ENCODE assay signal across 8 cellular contexts in genomic region chr20:34515484-34516037, GRCh38. TPM values are rescaled to one million over a fixed set of nuclear protein-coding genes. Genes with fewer than 3 reads are reported as not detected.
A peak's percentile ranks its signal among the peaks of the same experiment; 100 is the strongest.
DNase-seq lines count a peak whose midpoint lies in the region; ATAC-seq lines count a peak whose summit lies in the region.

No MANE protein-coding gene starts in this region.

- no peaks in the 10 kb centered on the region for H3K27me3 ChIP-seq in ACC112 (ENCODE audit: insufficient read depth, low read length)

- H3K27ac ChIP-seq in ACC112 (ENCODE audit: low read depth, low read length), result peak overlapping the region; percentile 83

- peak; percentile 83 for DNase-seq in NCI-H2227 treated with DMSO at 0.1 percent for 48 hours (lab: John Stamatoyannopoulos, UW)
- DNase-seq in activated CD4-positive, alpha-beta T cell treated with anti-CD3 and anti-CD28 coated beads, Interleukin-2, amount 50 U/mL, for 4 hours, result peak; percentile 60 to 62
- peak; percentile 65 for DNase-seq in effector CD4-positive, alpha-beta T cell
- peak; percentile 58 for DNase-seq in mucosa of gallbladder (ENCODE audit: low spot score)
- peak; percentile 40 for DNase-seq in stimulated activated CD8-positive, alpha-beta memory T cell treated with anti-CD3 and anti-CD28 coated beads, Interleukin-7, amount 100 ng/mL, for 24 hours (ENCODE audit: low read depth)

- H3K79me2 ChIP-seq in ACC112 (ENCODE audit: control insufficient read depth, insufficient read depth, low read length, unreplicated experiment), result peaks cover 27% of the 10 kb centered on the region

- H3K4me1 ChIP-seq in ACC112 (ENCODE audit: control insufficient read depth, insufficient read depth, low read length, unreplicated experiment), result peaks cover 7% of the 10 kb centered on the region

- H2AFZ ChIP-seq in ACC112 (ENCODE audit: low read length, unreplicated experiment), result peak overlapping the region; percentile 24

- 0 out of 2 replicates have a peak, but pooled peaks cover 3% of the 10 kb centered on the region for H3K36me3 ChIP-seq in ACC112 (ENCODE audit: insufficient read depth, low read length)

- ATAC-seq in GM18861 (IDR thresholded peaks at IDR 0.05; ENCODE audit: unreplicated experiment) (peak; percentile 36), HG03095 (IDR thresholded peaks at IDR 0.05; ENCODE audit: unreplicated experiment) (peak; percentile 39)

- H3K4me3 ChIP-seq in ACC112 (ENCODE audit: low read depth, low read length), result peak overlapping the region; percentile 78

RNA-seq across cellular contexts. Expression of gene DYNLRB1, which starts 0.7 kb away (rescaled TPM):
- total RNA-seq in mucosa of gallbladder, result 143 TPM

RNA-seq across cellular contexts. Expression of gene MAP1LC3A, which starts 43.0 kb away (rescaled TPM):
- 94.4 TPM for total RNA-seq in mucosa of gallbladder

Comparison
In these comparisons a context has a peak if more than half of its experiments do, and no peak if none do; other contexts are left out.
1. Peak in every context shown above with its lines: DNase-seq, ATAC-seq, H3K4me3 ChIP-seq and H3K27ac ChIP-seq.